8 cellular contexts compared by ENCODE assay signal in genomic region chr10:56360967-56361841, GRCh38. TPM values are rescaled to one million over a fixed set of nuclear protein-coding genes. Genes with fewer than 3 reads are reported as not detected.
DNase-seq lines count a peak whose midpoint lies in the region; ATAC-seq lines count a peak whose summit lies in the region.

Gene ZWINT (minus strand): TSS chr10:56361259. CDS start chr10:56361236, 23 bp downstream.

- peaks cover 16% of the 10 kb centered on the region for H3K36me3 Mint-ChIP-seq in effector memory CD8-positive, alpha-beta T cell (ENCODE audit: insufficient read depth)

- H3K27ac Mint-ChIP-seq in effector memory CD8-positive, alpha-beta T cell, result peak within 1 kb of the TSS; percentile 86

- peak within 1 kb of the TSS; percentile 89 to 92 for H3K4me3 Mint-ChIP-seq in effector memory CD8-positive, alpha-beta T cell

- ATAC-seq in GM21360 (IDR thresholded peaks at IDR 0.05; ENCODE audit: unreplicated experiment), result peak; percentile 99
- peak; percentile 91 for ATAC-seq in effector memory CD8-positive, alpha-beta T cell (replicated peaks)

- peaks cover 18 to 23% of the 10 kb centered on the region in 2 donors for H3K4me1 Mint-ChIP-seq in effector memory CD8-positive, alpha-beta T cell (ENCODE audit: low read depth in 2 of 2)

- DNase-seq in COLO829 (ENCODE audit: low spot score) (peak; percentile 82), HT-29 (ENCODE audit: low spot score) (peak; percentile 96), medulla oblongata (ENCODE audit: extremely low spot score) (peak; percentile 95)
- DNase-seq in NK-92 treated with Interleukin-12 subunit alpha and Interleukin-12 subunit beta, amount 100 ng/mL, for 24 hours (lab: John Stamatoyannopoulos, UW), result peak; percentile 93
- DNase-seq in activated CD8-positive, alpha-beta memory T cell treated with anti-CD3 and anti-CD28 coated beads for 24 hours, result peak; percentile 95
- DNase-seq in effector memory CD8-positive, alpha-beta T cell, result peak; percentile 84 to 87 (median 86)
- peak; percentile 81 to 91 (median 87) for DNase-seq in stimulated activated CD4-positive, alpha-beta T cell treated with anti-CD3 and anti-CD28 coated beads, TNF-alpha, amount 100 ng/mL, for 48 hours (ENCODE audit: low read depth in 3 of 3)

- no peaks in the 10 kb centered on the region for H3K9me3 Mint-ChIP-seq in effector memory CD8-positive, alpha-beta T cell

- no peaks in the 10 kb centered on the region for H3K27me3 Mint-ChIP-seq in effector memory CD8-positive, alpha-beta T cell

RNA-seq across cellular contexts. Expression of gene ZWINT, which starts in this region (rescaled TPM):
- 138 TPM in 2 replicates for total RNA-seq in HT-29 (2014; rRNA removed; shearing (Covaris generic))

Comparison
In these comparisons a context has a peak if more than half of its experiments do, and no peak if none do; other contexts are left out.
1. Peak in every context shown above with its lines: DNase-seq and ATAC-seq.